In the genomic region with DNA sequence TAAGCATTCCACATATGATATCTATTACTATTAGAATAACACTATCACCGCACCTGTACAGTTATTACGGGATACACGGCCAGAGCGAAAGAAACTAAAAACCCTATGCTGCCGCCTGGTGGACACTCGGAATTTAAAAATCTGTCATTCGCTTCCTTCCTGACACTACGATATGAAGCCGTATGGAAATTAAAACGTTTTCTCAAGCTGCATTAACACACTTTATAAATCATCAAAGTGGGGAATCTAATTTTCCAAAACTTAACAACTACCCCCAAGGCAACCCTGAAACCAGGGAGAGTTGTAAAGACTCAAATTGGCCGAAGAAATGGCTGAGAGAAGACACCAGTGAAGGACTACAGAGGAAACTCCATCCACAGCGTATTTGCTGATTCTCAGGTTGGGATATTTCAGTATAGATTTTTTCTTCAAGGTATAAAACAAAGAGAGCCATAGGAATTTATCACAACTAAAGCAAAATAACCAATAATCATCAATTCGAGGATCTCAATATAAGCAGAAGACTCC, we compare ENCODE assay signal across 8 cellular contexts. TPM values are rescaled to one million over a fixed set of nuclear protein-coding genes. Genes with fewer than 3 reads are reported as not detected.
DNase-seq lines count a peak whose midpoint lies in the region; ATAC-seq lines count a peak whose summit lies in the region.

No MANE protein-coding gene starts in this region.

- H3K4me3 Mint-ChIP-seq in activated CD4-positive, alpha-beta memory T cell treated with anti-CD3 and anti-CD28 coated beads for 36 hours, result no peak overlapping the region
- H3K4me3 Mint-ChIP-seq in effector memory CD8-positive, alpha-beta T cell, result peak overlapping the region in 1 of 2 donors; percentile 50

- POLR2A ChIA-PET in activated CD4-positive, alpha-beta memory T cell treated with anti-CD3 and anti-CD28 coated beads for 36 hours (lab: Charles Lee), result no interaction called here

- peak; percentile 55 for DNase-seq in ACHN
- peak; percentile 61 for DNase-seq in NCI-H526 treated with DMSO at 0.1 percent for 48 hours (lab: John Stamatoyannopoulos, UW)
- DNase-seq in activated CD4-positive, alpha-beta memory T cell treated with anti-CD3 and anti-CD28 coated beads for 36 hours, result peak; percentile 75
- DNase-seq in effector memory CD8-positive, alpha-beta T cell, result peak; percentile 41 to 63 (median 45)
- DNase-seq in mucosa of gallbladder (ENCODE audit: low spot score), result peak; percentile 69
- peak; percentile 26 to 41 for DNase-seq in stimulated activated CD8-positive, alpha-beta memory T cell treated with anti-CD3 and anti-CD28 coated beads, Interleukin-7, amount 100 ng/mL, for 1 hour (ENCODE audit: low read depth in 2 of 2)

- peaks cover 2% of the 10 kb centered on the region for H3K27me3 Mint-ChIP-seq in activated CD4-positive, alpha-beta memory T cell treated with anti-CD3 and anti-CD28 coated beads for 36 hours
- peaks cover 14 to 29% of the 10 kb centered on the region in 2 donors for H3K27me3 Mint-ChIP-seq in effector memory CD8-positive, alpha-beta T cell

- no peaks in the 10 kb centered on the region for H3K9me3 Mint-ChIP-seq in activated CD4-positive, alpha-beta memory T cell treated with anti-CD3 and anti-CD28 coated beads for 36 hours
- H3K9me3 Mint-ChIP-seq in effector memory CD8-positive, alpha-beta T cell, result no peaks in the 10 kb centered on the region

- ATAC-seq in GM18519 (IDR thresholded peaks at IDR 0.05; ENCODE audit: low FRiP score, unreplicated experiment) (peak; percentile 52), HG03196 (IDR thresholded peaks at IDR 0.05; ENCODE audit: unreplicated experiment) (peak; percentile 73)
- peak; percentile 75 for ATAC-seq in effector memory CD8-positive, alpha-beta T cell (replicated peaks)

- CTCF ChIA-PET in activated CD4-positive, alpha-beta memory T cell treated with anti-CD3 and anti-CD28 coated beads for 36 hours (lab: Charles Lee), result interaction anchor here (0.7 to 3.3 kb wide), 5 partner anchors 10 to 480 kb away, joined by 3 to 32 read pairs (median 4); no protein-coding TSS in a partner anchor

- H3K36me3 Mint-ChIP-seq in activated CD4-positive, alpha-beta memory T cell treated with anti-CD3 and anti-CD28 coated beads for 36 hours, result no peaks in the 10 kb centered on the region
- no peaks in the 10 kb centered on the region for H3K36me3 Mint-ChIP-seq in effector memory CD8-positive, alpha-beta T cell (ENCODE audit: insufficient read depth)

- no peak overlapping the region for H3K27ac Mint-ChIP-seq in activated CD4-positive, alpha-beta memory T cell treated with anti-CD3 and anti-CD28 coated beads for 36 hours
- H3K27ac Mint-ChIP-seq in effector memory CD8-positive, alpha-beta T cell, result no peak overlapping the region

- intact Hi-C loops in activated CD4-positive, alpha-beta memory T cell treated with anti-CD3 and anti-CD28 coated beads for 36 hours (cut with micrococcal nuclease), result loop anchor here (1.0 to 10.0 kb wide), 5 partner anchors 80 to 470 kb away; a partner anchor contains a TSS

- H3K4me1 Mint-ChIP-seq in activated CD4-positive, alpha-beta memory T cell treated with anti-CD3 and anti-CD28 coated beads for 36 hours (ENCODE audit: low read depth), result peaks cover 7% of the 10 kb centered on the region
- H3K4me1 Mint-ChIP-seq in effector memory CD8-positive, alpha-beta T cell (ENCODE audit: low read depth in 2 of 2), result no peaks in the 10 kb centered on the region

- in situ Hi-C loops in ACHN (cut with HindIII; ENCODE audit: low pct_ligation_motif_present, low pct_unique_long_range_greater_than_20kb, low sequenced_read_pairs), result no loop called here

RNA-seq across cellular contexts. Expression of a gene that starts 1.4 kb away (rescaled TPM):
- total RNA-seq in activated CD4-positive, alpha-beta memory T cell treated with anti-CD3 and anti-CD28 coated beads for 36 hours, result not detected
- total RNA-seq in mucosa of gallbladder, result not detected

RNA-seq across cellular contexts. Expression of a gene that starts 36.7 kb away (rescaled TPM):
- total RNA-seq in activated CD4-positive, alpha-beta memory T cell treated with anti-CD3 and anti-CD28 coated beads for 36 hours, result under 1 TPM; 0.24 to 0.43 TPM
- total RNA-seq in mucosa of gallbladder, result 12.7 TPM

Comparison
In these comparisons a context has a peak if more than half of its experiments do, and no peak if none do; other contexts are left out.
1. Peak in every context shown above with its lines: DNase-seq and ATAC-seq.